In genomic region chr1:31010081-31010989, GRCh38 we compare ENCODE assay signal across 9 cellular contexts. TPM values are rescaled to one million over a fixed set of nuclear protein-coding genes. Genes with fewer than 3 reads are reported as not detected.
DNase-seq lines count a peak whose midpoint lies in the region; ATAC-seq and TF ChIP-seq lines count a peak whose summit lies in the region.
"Had no signal": no experiment of that assay in that cellular context is flagged by ENCODE, and none has a peak within 500 bp of the region (broad histone marks: within the 10 kb centered on the region; RNA-seq: fewer than 3 reads in every experiment).

No MANE protein-coding gene starts in this region.

- no peak overlapping the region for H3K4me3 ChIP-seq in astrocyte of the spinal cord (ENCODE audit: low read depth, low read length)
- H3K4me3 ChIP-seq: adrenal gland had no signal

- in situ Hi-C loops in astrocyte of the spinal cord (cut with HindIII; ENCODE audit: low sequenced_read_pairs), result no loop called here

- POLR2A ChIA-PET in activated CD4-positive, alpha-beta T cell treated with anti-CD3 and anti-CD28 coated beads for 36 hours (lab: Charles Lee), result interaction anchor here (0.5 to 1.8 kb wide), 14 partner anchors 11 to 502 kb away, joined by 3 to 19 read pairs (median 4); partner anchors contain the start of gene PUM1

- no peak overlapping the region for H3K4me3 Mint-ChIP-seq in activated CD4-positive, alpha-beta T cell treated with anti-CD3 and anti-CD28 coated beads for 36 hours

- no peaks in the 10 kb centered on the region for H3K27me3 Mint-ChIP-seq in activated CD4-positive, alpha-beta T cell treated with anti-CD3 and anti-CD28 coated beads for 36 hours

- no peak for TF ChIP-seq CTCF in astrocyte of the spinal cord (IDR thresholded peaks at IDR 0.05; ENCODE audit: low read depth, low read length)

- H3K27ac Mint-ChIP-seq in activated CD4-positive, alpha-beta T cell treated with anti-CD3 and anti-CD28 coated beads for 36 hours, result peak overlapping the region; percentile 88

- H3K4me1 Mint-ChIP-seq in activated CD4-positive, alpha-beta T cell treated with anti-CD3 and anti-CD28 coated beads for 36 hours, result peaks cover 68% of the 10 kb centered on the region

- H3K36me3 Mint-ChIP-seq in activated CD4-positive, alpha-beta T cell treated with anti-CD3 and anti-CD28 coated beads for 36 hours (ENCODE audit: low read depth), result peaks cover 34% of the 10 kb centered on the region

- CTCF ChIA-PET in activated CD4-positive, alpha-beta T cell treated with anti-CD3 and anti-CD28 coated beads for 36 hours (lab: Charles Lee), result interaction anchor here (0.9 to 2.5 kb wide), 6 partner anchors 11 to 252 kb away, joined by 3 to 12 read pairs (median 4); no protein-coding TSS in a partner anchor

- H3K9me3 Mint-ChIP-seq in activated CD4-positive, alpha-beta T cell treated with anti-CD3 and anti-CD28 coated beads for 36 hours (ENCODE audit: low read depth), result no peaks in the 10 kb centered on the region

- intact Hi-C loops in activated CD4-positive, alpha-beta T cell treated with anti-CD3 and anti-CD28 coated beads for 36 hours (cut with DNase I, micrococcal nuclease), result loop anchor here (1.0 to 2.0 kb wide), 4 partner anchors 26 to 55 kb away; partner anchors contain the start of gene PUM1 (in 2 of the 2)

- peak; percentile 60 for DNase-seq in activated CD4-positive, alpha-beta T cell treated with anti-CD3 and anti-CD28 coated beads for 36 hours
- no peak for DNase-seq in activated CD4-positive, alpha-beta T cell treated with anti-CD3 and anti-CD28 coated beads for 1 hour
- DNase-seq in astrocyte of the spinal cord (ENCODE audit: low read depth, low spot score), result peak; percentile 77
- peak; percentile 59 for DNase-seq in stimulated activated CD4-positive, alpha-beta T cell treated with anti-CD3 and anti-CD28 coated beads, Interleukin-4, amount 100 ng/mL, for 24 hours
- DNase-seq in NCI-H774 (lab: John Stamatoyannopoulos, UW), result no peak
- DNase-seq: adrenal gland had no signal

- peak; percentile 98 for ATAC-seq in activated CD4-positive, alpha-beta T cell treated with anti-CD3 and anti-CD28 coated beads for 36 hours
- ATAC-seq in HG03095 (IDR thresholded peaks at IDR 0.05; ENCODE audit: unreplicated experiment), result peak; percentile 52
- ATAC-seq in HG03159 (IDR thresholded peaks at IDR 0.05; ENCODE audit: unreplicated experiment), result no peak
- ATAC-seq in GM21367 (IDR thresholded peaks at IDR 0.05; ENCODE audit: unreplicated experiment), result no peak

RNA-seq across cellular contexts. Expression of gene PUM1, which starts 55.2 kb away (rescaled TPM):
- 10 to 100 TPM; 87.1 to 91.4 TPM for total RNA-seq in activated CD4-positive, alpha-beta T cell treated with anti-CD3 and anti-CD28 coated beads for 36 hours

Comparison
In these comparisons a context has a peak if more than half of its experiments do, and no peak if none do; other contexts are left out.
1. DNase-seq: peak in activated CD4-positive, alpha-beta T cell treated with anti-CD3 and anti-CD28 coated beads for 36 hours (single experiment), astrocyte of the spinal cord (single experiment) and stimulated activated CD4-positive, alpha-beta T cell treated with anti-CD3 and anti-CD28 coated beads, Interleukin-4, amount 100 ng/mL, for 24 hours (single experiment); none in activated CD4-positive, alpha-beta T cell treated with anti-CD3 and anti-CD28 coated beads for 1 hour (single experiment) and NCI-H774 (single experiment).
2. ATAC-seq: peak in activated CD4-positive, alpha-beta T cell treated with anti-CD3 and anti-CD28 coated beads for 36 hours (single experiment) and HG03095 (single experiment); none in HG03159 (single experiment) and GM21367 (single experiment).